10 cellular contexts compared by ENCODE assay signal in the genomic region with DNA sequence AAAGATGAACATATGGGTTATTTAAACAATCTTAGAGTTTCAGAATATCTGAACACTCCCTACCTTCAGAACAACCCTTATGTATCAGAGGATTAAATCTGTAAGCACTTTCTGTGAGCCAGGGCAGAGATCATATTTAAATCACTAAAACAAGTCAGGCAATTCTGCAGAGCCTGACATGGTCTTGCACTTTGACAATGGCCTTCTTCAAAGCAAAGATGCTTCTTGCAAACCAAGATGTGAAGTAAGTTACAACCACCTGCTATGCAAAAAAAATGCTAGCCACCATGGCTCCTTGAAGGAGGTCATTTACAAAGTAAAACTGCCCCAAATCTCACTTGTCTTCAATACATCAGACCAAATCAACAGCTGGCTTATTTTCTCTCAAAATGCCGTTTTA.
DNase-seq lines count a peak whose midpoint lies in the region; TF ChIP-seq lines count a peak whose summit lies in the region.
"Had no signal": no experiment of that assay in that cellular context is flagged by ENCODE, and none has a peak within 500 bp of the region (broad histone marks: within the 10 kb centered on the region; RNA-seq: fewer than 3 reads in every experiment).

No MANE protein-coding gene starts in this region.

- peak overlapping the region; percentile 17 to 93 (median 89); a peak in 17 of 22 replicates for H3K9ac ChIP-seq in BLaER1 treated with 17β-estradiol and CSF1 and Interleukin-3, amounts not matched to agents 10 nM and 100 nM

- DNase-seq in HFF-Myc (ENCODE audit: extremely low read depth, low read depth), result no peak
- no peak for DNase-seq in astrocyte of the cerebellum (ENCODE audit: low read depth)
- DNase-seq in GDM1 (lab: John Stamatoyannopoulos, UW), result no peak
- no peak for DNase-seq in GM13977 (ENCODE audit: low spot score)
- no peak for DNase-seq in dedifferentiated amniotic fluid mesenchymal stem cell (ENCODE audit: extremely low spot score)
- DNase-seq in GOT3 (lab: John Stamatoyannopoulos, UW), result no peak
- DNase-seq: kidney glomerular epithelial cell, NCI-H510A had no signal

- peaks cover 42 to 62% (median 56%) of the 10 kb centered on the region in 10 experiments for H3K4me1 ChIP-seq in BLaER1 treated with 17β-estradiol and CSF1 and Interleukin-3, amounts not matched to agents 10 nM and 100 nM

- no peaks in the 10 kb centered on the region for H3K27me3 ChIP-seq in BLaER1 treated with 17β-estradiol and CSF1 and Interleukin-3, amounts not matched to agents 10 nM and 100 nM

- peaks cover 71 to 78% (median 74%) of the 10 kb centered on the region in 11 experiments for H4K20me1 ChIP-seq in BLaER1 treated with 17β-estradiol and CSF1 and Interleukin-3, amounts not matched to agents 10 nM and 100 nM

- H3K9me3 ChIP-seq in BLaER1 treated with 17β-estradiol and CSF1 and Interleukin-3, amounts not matched to agents 10 nM and 100 nM (replicated peaks in 1 of 11), result no peaks in the 10 kb centered on the region

- H3K4me3 Mint-ChIP-seq in nephron, result peak overlapping the region; percentile 65 to 82 (median 82)

- in situ Hi-C loops in astrocyte of the cerebellum (cut with HindIII; ENCODE audit: low sequenced_read_pairs), result no loop called here
- in situ Hi-C loops in GM13977 (cut with MboI; ENCODE audit: low pct_unique_long_range_greater_than_20kb, low sequenced_read_pairs, unreplicated experiment), result no loop called here

- H3K36me3 ChIP-seq in BLaER1 treated with 17β-estradiol and CSF1 and Interleukin-3, amounts not matched to agents 10 nM and 100 nM, result peaks cover 14 to 58% (median 47%) of the 10 kb centered on the region in 11 experiments

- H3K27me3 Mint-ChIP-seq in nephron (ENCODE audit: low read depth), result peaks cover 3% of the 10 kb centered on the region

- no peak overlapping the region for H3K27ac ChIP-seq in BLaER1 treated with 17β-estradiol and CSF1 and Interleukin-3, amounts not matched to agents 10 nM and 100 nM

- peaks cover 48% of the 10 kb centered on the region for H3K4me1 Mint-ChIP-seq in nephron

- peak overlapping the region; percentile 81 to 99 (median 89) for H3K4me2 ChIP-seq in BLaER1 treated with 17β-estradiol and CSF1 and Interleukin-3, amounts not matched to agents 10 nM and 100 nM

- H3K9me3 Mint-ChIP-seq in nephron, result no peaks in the 10 kb centered on the region

- no peak for TF ChIP-seq CTCF in HFF-Myc (IDR thresholded peaks at IDR 0.05; ENCODE audit: low read depth, low read length, missing control alignments)
- TF ChIP-seq CTCF in astrocyte of the cerebellum (IDR thresholded peaks at IDR 0.05; ENCODE audit: low read depth, low read length, missing control alignments), result no peak
- no peak for TF ChIP-seq CTCF in nephron (IDR thresholded peaks at IDR 0.05; ENCODE audit: unreplicated experiment in 3 of 3)
- no peak for TF ChIP-seq CTCF in GM13977 (IDR thresholded peaks at IDR 0.05; ENCODE audit: extremely low read depth, insufficient read depth, missing control alignments)

- H3K36me3 Mint-ChIP-seq in nephron (ENCODE audit: low read depth), result peaks cover 20% of the 10 kb centered on the region

- peak overlapping the region in 9 of 10 experiments; percentile 72 to 96 (median 87); a peak in 12 of 20 replicates for H3K4me3 ChIP-seq in BLaER1 treated with 17β-estradiol and CSF1 and Interleukin-3, amounts not matched to agents 10 nM and 100 nM
- H3K4me3 ChIP-seq in HFF-Myc (replicated peaks; ENCODE audit: low read depth, low read length) (peak overlapping the region; percentile 58), astrocyte of the cerebellum (ENCODE audit: low read depth, low read length) (peak overlapping the region; percentile 5)

- H3K27ac Mint-ChIP-seq in nephron, result peak overlapping the region in 1 of 3 experiments; percentile 29

Comparison
In these comparisons a context has a peak if more than half of its experiments do, and no peak if none do; other contexts are left out.
1. H3K4me3 ChIP-seq: peak in every context shown above with its lines; median percentile 87 in BLaER1 treated with 17β-estradiol and CSF1 and Interleukin-3, amounts not matched to agents 10 nM and 100 nM; 58 in HFF-Myc; 5 in astrocyte of the cerebellum.